Comparison of ENCODE assay signal across 20 cellular contexts in genomic region chr13:53238241-53238640, GRCh38.
DNase-seq lines count a peak whose midpoint lies in the region; ATAC-seq and TF ChIP-seq lines count a peak whose summit lies in the region.
"Had no signal": no experiment of that assay in that cellular context is flagged by ENCODE, and none has a peak within 500 bp of the region (broad histone marks: within the 10 kb centered on the region; RNA-seq: fewer than 3 reads in every experiment).

No MANE protein-coding gene starts in this region.

- DNase-seq in COR-L47 (lab: John Stamatoyannopoulos, UW) (peak; percentile 78), NCI-H1092 treated with DMSO at 0.1 percent for 48 hours (lab: John Stamatoyannopoulos, UW) (peak; percentile 40), NCI-H526 (lab: John Stamatoyannopoulos, UW) (peak; percentile 70 to 75), hepatocyte (ENCODE audit: low spot score) (peak; percentile 8), mesenchymal stem cell (no peak), SHP77 treated with DMSO at 0.1 percent for 48 hours (lab: John Stamatoyannopoulos, UW) (no peak), MG63 (no peak)
- DNase-seq: activated CD4-positive, alpha-beta T cell treated with anti-CD3 and anti-CD28 coated beads, Interleukin-2, amount 10 ng/mL, durations not matched to agents 7 days and 5 days; activated gamma-delta T cell treated with Interleukin-2 at 50 U/mL for 16 hours; CD4-positive, CD25-positive, alpha-beta regulatory T cell; glutamatergic neuron; immature natural killer cell; ovary; sigmoid colon; stimulated activated CD4-positive, alpha-beta T cell treated with anti-CD3 and anti-CD28 coated beads, Interleukin-1b, Interleukin-23, amount 100 ng/mL, for 48 hours; stomach had no signal

- H3K4me2 ChIP-seq in hepatocyte = no peak overlapping the region
- H3K4me2 ChIP-seq in mesenchymal stem cell (ENCODE audit: low read length, poor library complexity, severe bottlenecking) = no peak overlapping the region

- H3K4me3 ChIP-seq in hepatocyte (no peak overlapping the region), mesenchymal stem cell (ENCODE audit: insufficient read depth in 1 of 2, low read depth in 1 of 2, low read length in 2 of 2) (no peak overlapping the region), MG63 (no peak overlapping the region)
- H3K4me3 ChIP-seq: HAP-1, lung, ovary, sigmoid colon, stomach had no signal

- H3K27ac ChIP-seq in hepatocyte (no peak overlapping the region), mesenchymal stem cell (ENCODE audit: low read length, poor library complexity, severe bottlenecking) (no peak overlapping the region)
- H3K27ac ChIP-seq: ovary, sigmoid colon, stomach had no signal

- no peak overlapping the region for H3K18ac ChIP-seq in mesenchymal stem cell (ENCODE audit: low read depth in 1 of 2, low read length in 2 of 2)

- 37% methylated on average over 10 of the region's 10 CpGs for WGBS in hepatocyte (ENCODE audit: low lambda C conversion rate, missing lambda C conversion rate)
- 56% methylated on average over 10 of the region's 10 CpGs for WGBS in mesenchymal stem cell

- no peak for ATAC-seq in GM18502 (IDR thresholded peaks at IDR 0.05; ENCODE audit: poor library complexity, unreplicated experiment)
- ATAC-seq: Panc1 had no signal

- no peak overlapping the region for H3K9ac ChIP-seq in mesenchymal stem cell (ENCODE audit: low read length)

- H3K27me3 ChIP-seq in hepatocyte = peaks cover 3% of the 10 kb centered on the region
- no peaks in the 10 kb centered on the region for H3K27me3 ChIP-seq in mesenchymal stem cell (ENCODE audit: control insufficient read depth in 1 of 2, insufficient read depth in 1 of 2, low read length in 2 of 2)
- peaks cover 2% of the 10 kb centered on the region; the same call in 1 of the 2 replicates for H3K27me3 ChIP-seq in MG63
- H3K27me3 ChIP-seq: ovary, sigmoid colon had no signal

- no peak overlapping the region for H4K8ac ChIP-seq in mesenchymal stem cell (ENCODE audit: low read length)

- no peaks in the 10 kb centered on the region for H3K79me1 ChIP-seq in mesenchymal stem cell (replicated peaks; ENCODE audit: low read length, poor library complexity, severe bottlenecking)

- no peaks in the 10 kb centered on the region for H4K20me1 ChIP-seq in hepatocyte (ENCODE audit: insufficient read depth, poor library complexity, severe bottlenecking)

- H3K14ac ChIP-seq in mesenchymal stem cell (ENCODE audit: low read length in 2 of 2) = no peak overlapping the region

- no peak overlapping the region for H2BK12ac ChIP-seq in mesenchymal stem cell (ENCODE audit: low read length in 2 of 2)

- no peak for TF ChIP-seq CTCF in hepatocyte (IDR thresholded peaks at IDR 0.05; ENCODE audit: poor library complexity)

- H3K9me3 ChIP-seq in hepatocyte (ENCODE audit: low read depth) = no peaks in the 10 kb centered on the region
- H3K9me3 ChIP-seq in mesenchymal stem cell (ENCODE audit: control insufficient read depth, low read length) = no peaks in the 10 kb centered on the region
- no peaks in the 10 kb centered on the region for H3K9me3 ChIP-seq in MG63
- H3K9me3 ChIP-seq: HAP-1, ovary, sigmoid colon, stomach had no signal

- H2BK15ac ChIP-seq in mesenchymal stem cell (ENCODE audit: low read depth, poor library complexity, severe bottlenecking) = no peak overlapping the region

- no peak overlapping the region for H2BK120ac ChIP-seq in mesenchymal stem cell (ENCODE audit: low read depth, low read length)

- H2AFZ ChIP-seq in hepatocyte (no peak overlapping the region), mesenchymal stem cell (ENCODE audit: low read depth, low read length) (no peak overlapping the region)

- no peak overlapping the region for H3K4ac ChIP-seq in mesenchymal stem cell (ENCODE audit: low read depth in 1 of 2, low read length in 2 of 2)

- no peaks in the 10 kb centered on the region for H3K79me2 ChIP-seq in hepatocyte

- H3K9me2 ChIP-seq in hepatocyte (replicated peaks; ENCODE audit: insufficient read depth) = no peaks in the 10 kb centered on the region

- no peak overlapping the region for H4K91ac ChIP-seq in mesenchymal stem cell (ENCODE audit: low read length)

- H2BK5ac ChIP-seq in mesenchymal stem cell (ENCODE audit: low read depth, low read length, poor library complexity, severe bottlenecking) = no peak overlapping the region

- H2AK5ac ChIP-seq in mesenchymal stem cell (ENCODE audit: low read length, severe bottlenecking) = no peak overlapping the region

- H3K4me1 ChIP-seq in hepatocyte (ENCODE audit: insufficient read depth) (no peaks in the 10 kb centered on the region), mesenchymal stem cell (ENCODE audit: control insufficient read depth, insufficient read depth, low read depth, low read length) (no peaks in the 10 kb centered on the region)
- H3K4me1 ChIP-seq: stomach had no signal

- no peak overlapping the region for H3K23ac ChIP-seq in mesenchymal stem cell (ENCODE audit: low read length in 2 of 2)

- no peaks in the 10 kb centered on the region for H3K36me3 ChIP-seq in hepatocyte (replicated peaks; ENCODE audit: insufficient read depth, low read depth)
- H3K36me3 ChIP-seq in mesenchymal stem cell (ENCODE audit: control insufficient read depth in 1 of 2, insufficient read depth in 2 of 2, low read depth in 1 of 2, low read length in 2 of 2) = no peaks in the 10 kb centered on the region
- H3K36me3 ChIP-seq in MG63 = no peaks in the 10 kb centered on the region
- H3K36me3 ChIP-seq: HAP-1, ovary, sigmoid colon, stomach had no signal

Comparison
In these comparisons a context has a peak if more than half of its experiments do, and no peak if none do; other contexts are left out.
1. DNase-seq: peak in COR-L47 (single experiment), NCI-H1092 treated with DMSO at 0.1 percent for 48 hours (single experiment), NCI-H526 (2 of 2) and hepatocyte (single experiment); none in mesenchymal stem cell (single experiment), SHP77 treated with DMSO at 0.1 percent for 48 hours (single experiment) and MG63 (single experiment).